ENCODE assay signal across 8 cellular contexts in genomic region chr2:32009479-32010256, GRCh38. TPM values are rescaled to one million over a fixed set of nuclear protein-coding genes. Genes with fewer than 3 reads are reported as not detected.
DNase-seq lines count a peak whose midpoint lies in the region; ATAC-seq and TF ChIP-seq lines count a peak whose summit lies in the region.

No MANE protein-coding gene starts in this region.

- TF ChIP-seq CTCF in colonic mucosa (IDR thresholded peaks at IDR 0.05) (no peak), liver (IDR thresholded peaks at IDR 0.05; ENCODE audit: low read depth, low read length, missing input control) (no peak)

- H3K4me3 ChIP-seq in colonic mucosa: peak overlapping the region; percentile 62
- H3K4me3 ChIP-seq in liver (ENCODE audit: low read depth in 1 of 3, low read length in 3 of 3): peak overlapping the region; percentile 78 to 99 (median 84)

- ATAC-seq in GM21423 (IDR thresholded peaks at IDR 0.05; ENCODE audit: unreplicated experiment): peak; percentile 16

- peaks cover 4% of the 10 kb centered on the region for H3K4me1 ChIP-seq in colonic mucosa
- H3K4me1 ChIP-seq in liver (ENCODE audit: control insufficient read depth in 4 of 4, insufficient read depth in 4 of 4, low read length in 3 of 4): peaks cover 8 to 54% (median 41%) of the 10 kb centered on the region in 4 donors

- H3K9me3 ChIP-seq in colonic mucosa: no peaks in the 10 kb centered on the region
- no peaks in the 10 kb centered on the region for H3K9me3 ChIP-seq in liver (ENCODE audit: control insufficient read depth in 4 of 4, low read length in 3 of 4)

- peak overlapping the region; percentile 75 to 91 for H3K9ac ChIP-seq in colonic mucosa (ENCODE audit: low read depth in 2 of 2, low read length in 2 of 2)
- H3K9ac ChIP-seq in liver (ENCODE audit: low read depth in 1 of 2, low read length in 2 of 2): peak overlapping the region; percentile 49 to 78

- DNase-seq in EL (peak; percentile 40), HuH-7.5 (ENCODE audit: low spot score) (peak; percentile 35), colonic mucosa (peak; percentile 41), COR-L47 (lab: John Stamatoyannopoulos, UW) (no peak)
- peak; percentile 29 to 31 for DNase-seq in activated CD4-positive, alpha-beta T cell treated with anti-CD3 and anti-CD28 coated beads for 4 hours
- DNase-seq in stimulated activated CD4-positive, alpha-beta T cell treated with anti-CD3 and anti-CD28 coated beads, TNF-alpha, amount 100 ng/mL, for 24 hours (ENCODE audit: low read depth in 3 of 3): peak in 2 of 3 experiments; percentile 8 to 33

- peak overlapping the region; percentile 85 for H3K27ac ChIP-seq in colonic mucosa
- H3K27ac ChIP-seq in liver (ENCODE audit: low read depth in 1 of 2, low read length in 2 of 2): peak overlapping the region; percentile 80 to 92

- H3K36me3 ChIP-seq in colonic mucosa (no peaks in the 10 kb centered on the region), liver (ENCODE audit: control insufficient read depth in 4 of 4, insufficient read depth in 3 of 4, low read depth in 1 of 4, low read length in 3 of 4) (no peaks in the 10 kb centered on the region)

- WGBS in liver: under 1% methylated on average over 92 of the region's 92 CpGs

- H3K27me3 ChIP-seq in colonic mucosa (no peaks in the 10 kb centered on the region), liver (ENCODE audit: control insufficient read depth in 4 of 4, insufficient read depth in 4 of 4, low read length in 3 of 4) (no peaks in the 10 kb centered on the region)

- intact Hi-C loops in colonic mucosa (cut with DNase I): loop anchor here (2.0 kb wide), 1 partner anchor 53 kb away; the partner anchor contains the start of gene SPAST

- no peak for TF ChIP-seq RAD21 in liver (IDR thresholded peaks at IDR 0.05)

TF ChIP-seq in liver, 16 proteins besides CTCF, POLR2A, EP300 and RAD21:
- no peak for TF ChIP-seq EGR1 (IDR thresholded peaks at IDR 0.05; ENCODE audit: low read depth in 2 of 2)
- TF ChIP-seq, protein P1, sequence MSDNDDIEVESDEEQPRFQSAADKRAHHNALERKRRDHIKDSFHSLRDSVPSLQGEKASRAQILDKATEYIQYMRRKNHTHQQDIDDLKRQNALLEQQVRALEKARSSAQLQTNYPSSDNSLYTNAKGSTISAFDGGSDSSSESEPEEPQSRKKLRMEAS (IDR thresholded peaks at IDR 0.05): no peak
- no peak for TF ChIP-seq YY1 (IDR thresholded peaks at IDR 0.05)
- TF ChIP-seq HNF4G (IDR thresholded peaks at IDR 0.05): no peak
- no peak for TF ChIP-seq HNF4A (conservative IDR thresholded peaks at IDR 0.05)
- no peak for TF ChIP-seq JUND (IDR thresholded peaks at IDR 0.05)
- TF ChIP-seq FOXA2 (IDR thresholded peaks at IDR 0.05): no peak
- TF ChIP-seq NR2F2 (IDR thresholded peaks at IDR 0.05): no peak
- TF ChIP-seq RXRA (IDR thresholded peaks at IDR 0.05): no peak
- no peak for TF ChIP-seq GABPA (IDR thresholded peaks at IDR 0.05 in 1 of 2, conservative IDR thresholded peaks at IDR 0.05 in 1 of 2)
- TF ChIP-seq, protein P2, sequence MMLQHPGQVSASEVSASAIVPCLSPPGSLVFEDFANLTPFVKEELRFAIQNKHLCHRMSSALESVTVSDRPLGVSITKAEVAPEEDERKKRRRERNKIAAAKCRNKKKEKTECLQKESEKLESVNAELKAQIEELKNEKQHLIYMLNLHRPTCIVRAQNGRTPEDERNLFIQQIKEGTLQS (IDR thresholded peaks at IDR 0.05): no peak
- no peak for TF ChIP-seq SP1 (IDR thresholded peaks at IDR 0.05)
- no peak for TF ChIP-seq TAF1 (conservative IDR thresholded peaks at IDR 0.05)
- TF ChIP-seq, protein P3, sequence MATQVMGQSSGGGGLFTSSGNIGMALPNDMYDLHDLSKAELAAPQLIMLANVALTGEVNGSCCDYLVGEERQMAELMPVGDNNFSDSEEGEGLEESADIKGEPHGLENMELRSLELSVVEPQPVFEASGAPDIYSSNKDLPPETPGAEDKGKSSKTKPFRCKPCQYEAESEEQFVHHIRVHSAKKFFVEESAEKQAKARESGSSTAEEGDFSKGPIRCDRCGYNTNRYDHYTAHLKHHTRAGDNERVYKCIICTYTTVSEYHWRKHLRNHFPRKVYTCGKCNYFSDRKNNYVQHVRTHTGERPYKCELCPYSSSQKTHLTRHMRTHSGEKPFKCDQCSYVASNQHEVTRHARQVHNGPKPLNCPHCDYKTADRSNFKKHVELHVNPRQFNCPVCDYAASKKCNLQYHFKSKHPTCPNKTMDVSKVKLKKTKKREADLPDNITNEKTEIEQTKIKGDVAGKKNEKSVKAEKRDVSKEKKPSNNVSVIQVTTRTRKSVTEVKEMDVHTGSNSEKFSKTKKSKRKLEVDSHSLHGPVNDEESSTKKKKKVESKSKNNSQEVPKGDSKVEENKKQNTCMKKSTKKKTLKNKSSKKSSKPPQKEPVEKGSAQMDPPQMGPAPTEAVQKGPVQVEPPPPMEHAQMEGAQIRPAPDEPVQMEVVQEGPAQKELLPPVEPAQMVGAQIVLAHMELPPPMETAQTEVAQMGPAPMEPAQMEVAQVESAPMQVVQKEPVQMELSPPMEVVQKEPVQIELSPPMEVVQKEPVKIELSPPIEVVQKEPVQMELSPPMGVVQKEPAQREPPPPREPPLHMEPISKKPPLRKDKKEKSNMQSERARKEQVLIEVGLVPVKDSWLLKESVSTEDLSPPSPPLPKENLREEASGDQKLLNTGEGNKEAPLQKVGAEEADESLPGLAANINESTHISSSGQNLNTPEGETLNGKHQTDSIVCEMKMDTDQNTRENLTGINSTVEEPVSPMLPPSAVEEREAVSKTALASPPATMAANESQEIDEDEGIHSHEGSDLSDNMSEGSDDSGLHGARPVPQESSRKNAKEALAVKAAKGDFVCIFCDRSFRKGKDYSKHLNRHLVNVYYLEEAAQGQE (IDR thresholded peaks at IDR 0.05): no peak
- TF ChIP-seq ZBTB33 (IDR thresholded peaks at IDR 0.05): no peak
- TF ChIP-seq FOXA1 (IDR thresholded peaks at IDR 0.05): no peak

RNA-seq across cellular contexts. Expression of gene MEMO1, which starts 1.1 kb away (rescaled TPM):
- 10 to 100 TPM; 31.5 to 38.8 TPM for total RNA-seq in colonic mucosa
- 10 to 100 TPM; 26.0 to 28.6 TPM for total RNA-seq in liver
- 10 to 100 TPM; 22.4 to 32.9 TPM for polyA plus RNA-seq in liver

RNA-seq across cellular contexts. Expression of gene DPY30, which starts 29.9 kb away (rescaled TPM):
- total RNA-seq in colonic mucosa: 10 to 100 TPM; 57.1 to 61.8 TPM
- 10 to 100 TPM; 24.3 to 32.5 TPM for total RNA-seq in liver
- 10 to 100 TPM; 36.5 to 75.4 TPM for polyA plus RNA-seq in liver

RNA-seq across cellular contexts. Expression of gene SPAST, which starts 53.7 kb away (rescaled TPM):
- 10 to 100 TPM; 15.9 to 18.6 TPM for total RNA-seq in colonic mucosa
- total RNA-seq in liver: 10 to 100 TPM; 11.0 to 16.8 TPM
- 1 to 10 TPM; 3.2 to 4.3 TPM for polyA plus RNA-seq in liver
